8 cellular contexts compared by ENCODE assay signal in the genomic region with DNA sequence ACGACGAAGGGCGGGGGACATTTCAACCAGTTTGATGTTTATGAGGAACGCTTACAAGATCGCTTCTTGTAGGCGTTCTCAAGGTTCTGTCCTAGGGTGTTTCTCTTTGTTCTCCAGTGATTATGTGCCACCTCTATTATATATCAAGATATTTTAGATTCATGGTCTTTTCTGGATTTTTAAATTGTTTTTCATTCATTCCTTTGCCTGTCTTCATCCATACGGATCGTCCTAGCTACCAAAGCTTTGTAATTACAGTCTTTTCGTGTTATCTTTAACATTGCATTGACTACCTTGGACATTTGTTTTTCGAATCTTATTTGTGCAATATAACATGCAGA. TPM values are rescaled to one million over a fixed set of nuclear protein-coding genes. Genes with fewer than 3 reads are reported as not detected.
DNase-seq lines count a peak whose midpoint lies in the region; ATAC-seq, FAIRE-seq and TF ChIP-seq lines count a peak whose summit lies in the region.

No MANE protein-coding gene starts in this region.

- CTCF ChIA-PET in activated CD4-positive, alpha-beta T cell treated with anti-CD3 and anti-CD28 coated beads, Interleukin-2, amount 10 ng/mL, durations not matched to agents 7 days and 5 days (lab: Charles Lee): no interaction called here
- CTCF ChIA-PET in activated CD8-positive, alpha-beta T cell treated with anti-CD3 and anti-CD28 coated beads, Interleukin-2, amount 10 ng/mL, durations not matched to agents 7 days and 5 days (lab: Charles Lee): interaction anchor here (1.1 to 2.5 kb wide), 3 partner anchors 100 to 133 kb away, joined by 4 to 18 read pairs (median 10); no protein-coding TSS in a partner anchor

- H3K27me3 ChIP-seq in iPS-20b (ENCODE audit: insufficient read depth, low read length) (no peaks in the 10 kb centered on the region), pancreas (no peaks in the 10 kb centered on the region)

- DNase-seq in activated CD4-positive, alpha-beta T cell treated with anti-CD3 and anti-CD28 coated beads, Interleukin-2, amount 10 ng/mL, durations not matched to agents 7 days and 5 days: no peak
- DNase-seq in activated CD4-positive, alpha-beta T cell treated with anti-CD3 and anti-CD28 coated beads, Interleukin-2, amount 50 U/mL, for 1 hour: no peak
- DNase-seq in activated CD8-positive, alpha-beta T cell treated with anti-CD3 and anti-CD28 coated beads, Interleukin-2, amount 10 ng/mL, durations not matched to agents 7 days and 5 days: no peak
- DNase-seq in substantia nigra (lab: John Stamatoyannopoulos, UW) (no peak), pancreas (no peak), epidermal melanocyte (ENCODE audit: insufficient read length, low spot score) (no peak)

- no peak for FAIRE-seq in pancreas (lab: Jason Lieb, UNC)

- no peaks in the 10 kb centered on the region for H3K9me3 Mint-ChIP-seq in activated CD4-positive, alpha-beta T cell treated with anti-CD3 and anti-CD28 coated beads, Interleukin-2, amount 10 ng/mL, durations not matched to agents 7 days and 5 days
- no peaks in the 10 kb centered on the region for H3K9me3 Mint-ChIP-seq in activated CD8-positive, alpha-beta T cell treated with anti-CD3 and anti-CD28 coated beads, Interleukin-2, amount 10 ng/mL, durations not matched to agents 7 days and 5 days (ENCODE audit: insufficient read depth)

- H3K27ac ChIP-seq in iPS-20b (ENCODE audit: low read length): no peak overlapping the region
- peak overlapping the region; percentile 71 for H3K27ac ChIP-seq in substantia nigra (ENCODE audit: low read depth, low read length, poor library complexity, severe bottlenecking)
- no peak overlapping the region for H3K27ac ChIP-seq in pancreas

- no peak for TF ChIP-seq CTCF in pancreas (IDR thresholded peaks at IDR 0.05)

- H3K4me3 Mint-ChIP-seq in activated CD4-positive, alpha-beta T cell treated with anti-CD3 and anti-CD28 coated beads, Interleukin-2, amount 10 ng/mL, durations not matched to agents 7 days and 5 days: peak overlapping the region; percentile 97
- H3K4me3 Mint-ChIP-seq in activated CD8-positive, alpha-beta T cell treated with anti-CD3 and anti-CD28 coated beads, Interleukin-2, amount 10 ng/mL, durations not matched to agents 7 days and 5 days: peak overlapping the region; percentile 95

- intact Hi-C loops in pancreas (cut with DNase I): no loop called here

- peaks cover 10% of the 10 kb centered on the region for H3K36me3 Mint-ChIP-seq in activated CD4-positive, alpha-beta T cell treated with anti-CD3 and anti-CD28 coated beads, Interleukin-2, amount 10 ng/mL, durations not matched to agents 7 days and 5 days (ENCODE audit: low read depth)
- H3K36me3 Mint-ChIP-seq in activated CD8-positive, alpha-beta T cell treated with anti-CD3 and anti-CD28 coated beads, Interleukin-2, amount 10 ng/mL, durations not matched to agents 7 days and 5 days (ENCODE audit: low read depth): peaks cover 15% of the 10 kb centered on the region

- ATAC-seq in activated CD8-positive, alpha-beta T cell treated with anti-CD3 and anti-CD28 coated beads, Interleukin-2, amount 10 ng/mL, durations not matched to agents 7 days and 5 days: no peak
- ATAC-seq in pancreas (no peak), GM21367 (IDR thresholded peaks at IDR 0.05; ENCODE audit: unreplicated experiment) (no peak)

- H3K36me3 ChIP-seq in iPS-20b (ENCODE audit: insufficient read depth, low read depth, low read length): no peaks in the 10 kb centered on the region
- no peaks in the 10 kb centered on the region for H3K36me3 ChIP-seq in pancreas

- peak overlapping the region; percentile 89; the same call in 1 of the 2 replicates for H3K4me3 ChIP-seq in iPS-20b (ENCODE audit: low read length)
- H3K4me3 ChIP-seq in pancreas: peak overlapping the region in 1 of 4 donors; percentile 91

- 2 to 4% methylated on average over 10 of the region's 10 CpGs for WGBS in pancreas, 2 donors

- no peak overlapping the region; the same call in 1 of the 2 replicates for H3K9ac ChIP-seq in iPS-20b (ENCODE audit: low read depth, low read length)

- H3K4me1 ChIP-seq in iPS-20b (ENCODE audit: insufficient read depth, low read length) (peaks cover 3% of the 10 kb centered on the region; the same call in 1 of the 2 replicates), pancreas (peaks cover 0 to 11% (median 10%) of the 10 kb centered on the region in 3 donors)

- H3K27ac Mint-ChIP-seq in activated CD4-positive, alpha-beta T cell treated with anti-CD3 and anti-CD28 coated beads, Interleukin-2, amount 10 ng/mL, durations not matched to agents 7 days and 5 days: peak overlapping the region; percentile 94
- peak overlapping the region; percentile 94 for H3K27ac Mint-ChIP-seq in activated CD8-positive, alpha-beta T cell treated with anti-CD3 and anti-CD28 coated beads, Interleukin-2, amount 10 ng/mL, durations not matched to agents 7 days and 5 days

- H3K9me3 ChIP-seq in iPS-20b (ENCODE audit: insufficient read depth, low read depth, low read length) (no peaks in the 10 kb centered on the region), pancreas (no peaks in the 10 kb centered on the region)

- peaks cover 67% of the 10 kb centered on the region for H3K4me1 Mint-ChIP-seq in activated CD4-positive, alpha-beta T cell treated with anti-CD3 and anti-CD28 coated beads, Interleukin-2, amount 10 ng/mL, durations not matched to agents 7 days and 5 days
- peaks cover 61% of the 10 kb centered on the region for H3K4me1 Mint-ChIP-seq in activated CD8-positive, alpha-beta T cell treated with anti-CD3 and anti-CD28 coated beads, Interleukin-2, amount 10 ng/mL, durations not matched to agents 7 days and 5 days (ENCODE audit: low read depth)

- no peaks in the 10 kb centered on the region for H3K27me3 Mint-ChIP-seq in activated CD4-positive, alpha-beta T cell treated with anti-CD3 and anti-CD28 coated beads, Interleukin-2, amount 10 ng/mL, durations not matched to agents 7 days and 5 days
- no peaks in the 10 kb centered on the region for H3K27me3 Mint-ChIP-seq in activated CD8-positive, alpha-beta T cell treated with anti-CD3 and anti-CD28 coated beads, Interleukin-2, amount 10 ng/mL, durations not matched to agents 7 days and 5 days (ENCODE audit: low read depth)

- POLR2A ChIA-PET in activated CD4-positive, alpha-beta T cell treated with anti-CD3 and anti-CD28 coated beads, Interleukin-2, amount 10 ng/mL, durations not matched to agents 7 days and 5 days (lab: Charles Lee): no interaction called here
- POLR2A ChIA-PET in activated CD8-positive, alpha-beta T cell treated with anti-CD3 and anti-CD28 coated beads, Interleukin-2, amount 10 ng/mL, durations not matched to agents 7 days and 5 days (lab: Charles Lee): interaction anchor here (2.8 to 2.9 kb wide), 2 partner anchors 99 to 105 kb away, joined by 6 to 14 read pairs; partner anchors contain the start of gene RPS16

RNA-seq across cellular contexts. Expression of gene EID2, which starts 0.3 kb away (rescaled TPM):
- 10 to 100 TPM; 17.2 to 20.3 TPM for total RNA-seq in activated CD4-positive, alpha-beta T cell treated with anti-CD3 and anti-CD28 coated beads, Interleukin-2, amount 10 ng/mL, durations not matched to agents 7 days and 5 days
- 10 to 100 TPM; 18.9 to 19.9 TPM for total RNA-seq in activated CD8-positive, alpha-beta T cell treated with anti-CD3 and anti-CD28 coated beads, Interleukin-2, amount 10 ng/mL, durations not matched to agents 7 days and 5 days
- total RNA-seq in pancreas: 1 to 10 TPM; 3.3 to 7.5 (median 5.2) TPM
- polyA plus RNA-seq in pancreas: 10 to 100 TPM in 1 of 2 donors, 1 to 10 TPM in 1; 6.7 to 10.8 TPM

RNA-seq across cellular contexts. Expression of gene EID2B, which starts 7.7 kb away (rescaled TPM):
- total RNA-seq in activated CD4-positive, alpha-beta T cell treated with anti-CD3 and anti-CD28 coated beads, Interleukin-2, amount 10 ng/mL, durations not matched to agents 7 days and 5 days: 1 to 10 TPM; 3.4 to 5.1 TPM
- total RNA-seq in activated CD8-positive, alpha-beta T cell treated with anti-CD3 and anti-CD28 coated beads, Interleukin-2, amount 10 ng/mL, durations not matched to agents 7 days and 5 days: 1 to 10 TPM; 4.1 to 4.3 TPM
- total RNA-seq in pancreas: 1 to 10 TPM in 1 of 6 donors, under 1 TPM in 5; 0.63 to 1.1 (median 0.80) TPM
- 1 to 10 TPM; 1.3 to 3.9 TPM for polyA plus RNA-seq in pancreas

RNA-seq across cellular contexts. Expression of gene SELENOV, which starts 25.4 kb away (rescaled TPM):
- total RNA-seq in activated CD4-positive, alpha-beta T cell treated with anti-CD3 and anti-CD28 coated beads, Interleukin-2, amount 10 ng/mL, durations not matched to agents 7 days and 5 days: not detected
- not detected for total RNA-seq in activated CD8-positive, alpha-beta T cell treated with anti-CD3 and anti-CD28 coated beads, Interleukin-2, amount 10 ng/mL, durations not matched to agents 7 days and 5 days
- total RNA-seq in pancreas: not detected
- polyA plus RNA-seq in pancreas: not detected

RNA-seq across cellular contexts. Expression of gene DLL3, which starts 41.6 kb away (rescaled TPM):
- total RNA-seq in activated CD4-positive, alpha-beta T cell treated with anti-CD3 and anti-CD28 coated beads, Interleukin-2, amount 10 ng/mL, durations not matched to agents 7 days and 5 days: under 1 TPM in 1 of 2 experiments, not detected in 1; 0.35 TPM
- total RNA-seq in activated CD8-positive, alpha-beta T cell treated with anti-CD3 and anti-CD28 coated beads, Interleukin-2, amount 10 ng/mL, durations not matched to agents 7 days and 5 days: under 1 TPM; 0.26 to 0.29 TPM
- total RNA-seq in pancreas: under 1 TPM in 1 of 6 donors, not detected in 5; 0.13 TPM
- polyA plus RNA-seq in pancreas: under 1 TPM in 1 of 2 donors, not detected in 1; 0.14 TPM

RNA-seq across cellular contexts. Expression of gene TIMM50, which starts 59.7 kb away (rescaled TPM):
- total RNA-seq in activated CD4-positive, alpha-beta T cell treated with anti-CD3 and anti-CD28 coated beads, Interleukin-2, amount 10 ng/mL, durations not matched to agents 7 days and 5 days: 10 to 100 TPM; 45.7 to 56.8 TPM
- total RNA-seq in activated CD8-positive, alpha-beta T cell treated with anti-CD3 and anti-CD28 coated beads, Interleukin-2, amount 10 ng/mL, durations not matched to agents 7 days and 5 days: 10 to 100 TPM; 56.1 to 65.9 TPM
- total RNA-seq in pancreas: 10 to 100 TPM; 15.2 to 27.5 (median 21.3) TPM
- 10 to 100 TPM; 38.6 to 40.4 TPM for polyA plus RNA-seq in pancreas
